In genomic region chr7:68321076-68321639, GRCh38 we compare ENCODE assay signal across 10 cellular contexts.
A peak's percentile ranks its signal among the peaks of the same experiment; 100 is the strongest.
DNase-seq lines count a peak whose midpoint lies in the region; ATAC-seq and TF ChIP-seq lines count a peak whose summit lies in the region.
"Had no signal": no experiment of that assay in that cellular context is flagged by ENCODE, and none has a peak within 500 bp of the region (broad histone marks: within the 10 kb centered on the region; RNA-seq: fewer than 3 reads in every experiment).

No MANE protein-coding gene starts in this region.

- WGBS in body of pancreas, 2 donors, result 8 to 9% methylated on average over 4 of the region's 4 CpGs
- WGBS in trophoblast cell (ENCODE audit: extremely low coverage, insufficient coverage, insufficient read length), result no CpG with 5 or more reads among the region's 4 CpGs

- H3K79me1 ChIP-seq in trophoblast cell (ENCODE audit: low read length), result no peaks in the 10 kb centered on the region

- no peak overlapping the region for H3K27ac Mint-ChIP-seq in activated naive CD4-positive, alpha-beta T cell treated with anti-CD3 and anti-CD28 coated beads, Interleukin-2, amount 50 U/mL, for 72 hours

- no peak overlapping the region for H4K12ac ChIP-seq in trophoblast cell (ENCODE audit: low read depth, low read length)

- H3K79me2 ChIP-seq in trophoblast cell (ENCODE audit: control insufficient read depth, insufficient read depth, low read length, poor library complexity), result no peaks in the 10 kb centered on the region

- H3K9ac ChIP-seq in BLaER1 (no peak overlapping the region), trophoblast cell (ENCODE audit: low read length) (no peak overlapping the region)

- no peak for TF ChIP-seq CTCF in body of pancreas (IDR thresholded peaks at IDR 0.05)

- H2BK12ac ChIP-seq in trophoblast cell (ENCODE audit: low read length), result no peak overlapping the region

- H3K27ac ChIP-seq in BLaER1, result 0 out of 2 replicates have a peak overlapping the region, but pooled peaks have one; percentile 0
- no peak overlapping the region for H3K27ac ChIP-seq in body of pancreas
- H3K27ac ChIP-seq in trophoblast cell (ENCODE audit: low read depth, low read length), result no peak overlapping the region
- H3K27ac ChIP-seq: C4-2B had no signal

- no peak overlapping the region for H2AFZ ChIP-seq in trophoblast cell (ENCODE audit: insufficient read depth, low read length, poor library complexity)

- peaks cover 0 to 4% of the 10 kb centered on the region in 2 donors for H3K36me3 Mint-ChIP-seq in activated naive CD4-positive, alpha-beta T cell treated with anti-CD3 and anti-CD28 coated beads, Interleukin-2, amount 50 U/mL, for 72 hours

- DNase-seq in NCI-H2107 (lab: John Stamatoyannopoulos, UW) (peak; percentile 42), body of pancreas (peak; percentile 29 to 59 (median 41)), mucosa of gallbladder (ENCODE audit: low spot score) (peak; percentile 57), NAMALWA (ENCODE audit: low spot score) (no peak), trophoblast cell (no peak)
- DNase-seq in activated effector memory CD4-positive, alpha-beta T cell treated with anti-CD3 and anti-CD28 coated beads, Interleukin-2, amount 50 U/mL, for 16 hours, result no peak
- DNase-seq in activated naive CD4-positive, alpha-beta T cell treated with anti-CD3 and anti-CD28 coated beads, Interleukin-2, amount 50 U/mL, for 72 hours (ENCODE audit: low spot score in 2 of 2), result no peak
- DNase-seq: T-helper 9 cell had no signal

- H3K27me3 ChIP-seq in BLaER1 (no peaks in the 10 kb centered on the region), body of pancreas (no peaks in the 10 kb centered on the region), trophoblast cell (ENCODE audit: insufficient read depth, low read length) (no peaks in the 10 kb centered on the region)

- ATAC-seq in body of pancreas, result no peak
- no peak for ATAC-seq in activated naive CD4-positive, alpha-beta T cell treated with anti-CD3 and anti-CD28 coated beads, Interleukin-2, amount 50 U/mL, for 72 hours

- H2BK120ac ChIP-seq in trophoblast cell (ENCODE audit: insufficient read depth, low read length, poor library complexity), result no peak overlapping the region

- H3K4me3 ChIP-seq in BLaER1 (no peak overlapping the region), body of pancreas (no peak overlapping the region), trophoblast cell (ENCODE audit: low read depth, low read length) (no peak overlapping the region)

- H3K18ac ChIP-seq in trophoblast cell (ENCODE audit: low read length), result no peak overlapping the region

- peaks cover 8 to 15% of the 10 kb centered on the region in 2 donors for H3K9me3 Mint-ChIP-seq in activated naive CD4-positive, alpha-beta T cell treated with anti-CD3 and anti-CD28 coated beads, Interleukin-2, amount 50 U/mL, for 72 hours

- no peak overlapping the region for H2AK5ac ChIP-seq in trophoblast cell (ENCODE audit: low read length)

- H2BK5ac ChIP-seq in trophoblast cell (ENCODE audit: low read depth, low read length, poor library complexity), result no peak overlapping the region

- no peaks in the 10 kb centered on the region for H3K9me3 ChIP-seq in BLaER1
- no peaks in the 10 kb centered on the region for H3K9me3 ChIP-seq in body of pancreas
- H3K9me3 ChIP-seq in trophoblast cell (ENCODE audit: insufficient read depth, low read depth, low read length), result peaks cover 2% of the 10 kb centered on the region

- no peaks in the 10 kb centered on the region for H3K36me3 ChIP-seq in BLaER1
- H3K36me3 ChIP-seq in body of pancreas (replicated peaks in 1 of 2; ENCODE audit: insufficient read depth in 1 of 2, low read depth in 2 of 2), result no peaks in the 10 kb centered on the region
- no peaks in the 10 kb centered on the region for H3K36me3 ChIP-seq in trophoblast cell (ENCODE audit: control insufficient read depth in 1 of 2, insufficient read depth in 2 of 2, low read length in 2 of 2)

- no peak for TF ChIP-seq POLR2A in body of pancreas (IDR thresholded peaks at IDR 0.05)

- H3K4me1 ChIP-seq in BLaER1, result peaks cover 18% of the 10 kb centered on the region
- peaks cover 4% of the 10 kb centered on the region for H3K4me1 ChIP-seq in body of pancreas
- H3K4me1 ChIP-seq in trophoblast cell (ENCODE audit: control insufficient read depth in 1 of 2, insufficient read depth in 2 of 2, low read length in 2 of 2), result no peaks in the 10 kb centered on the region

- no peaks in the 10 kb centered on the region for H4K20me1 ChIP-seq in BLaER1

- H3K4ac ChIP-seq in trophoblast cell (ENCODE audit: low read depth, low read length), result no peak overlapping the region

- no peak overlapping the region for H4K8ac ChIP-seq in trophoblast cell (ENCODE audit: low read depth, low read length)

- no peak overlapping the region for H3K14ac ChIP-seq in trophoblast cell (ENCODE audit: low read length)

- intact Hi-C loops in body of pancreas (cut with DNase I), result no loop called here

- H3K23ac ChIP-seq in trophoblast cell (ENCODE audit: low read length), result no peak overlapping the region

- H4K91ac ChIP-seq in trophoblast cell (ENCODE audit: low read depth, low read length), result no peak overlapping the region

- H3K4me2 ChIP-seq in BLaER1, result peak overlapping the region; percentile 46
- no peak overlapping the region for H3K4me2 ChIP-seq in trophoblast cell (ENCODE audit: low read length)

Comparison
In these comparisons a context has a peak if more than half of its experiments do, and no peak if none do; other contexts are left out.
1. DNase-seq: peak in NCI-H2107 (single experiment), body of pancreas (4 of 4) and mucosa of gallbladder (single experiment); none in activated effector memory CD4-positive, alpha-beta T cell treated with anti-CD3 and anti-CD28 coated beads, Interleukin-2, amount 50 U/mL, for 16 hours (single experiment), activated naive CD4-positive, alpha-beta T cell treated with anti-CD3 and anti-CD28 coated beads, Interleukin-2, amount 50 U/mL, for 72 hours (0 of 2), NAMALWA (single experiment) and trophoblast cell (0 of 2).